In genomic region chr5:5941486-5941885, GRCh38 we compare ENCODE assay signal across 24 cellular contexts.
"Had no signal": no experiment of that assay in that cellular context is flagged by ENCODE, and none has a peak within 500 bp of the region (broad histone marks: within the 10 kb centered on the region; RNA-seq: fewer than 3 reads in every experiment).

No MANE protein-coding gene starts in this region.

- H3K27ac ChIP-seq: HL-60, KMS-11 had no signal

- H3K9ac ChIP-seq: KMS-11, SK-N-SH had no signal

- DNase-seq: MG63, NCI-H1092, NCI-H1105 treated with DMSO at 0.1 percent for 48 hours, NCI-H1417 treated with DMSO at 0.1 percent for 48 hours, NCI-H146, NCI-H1694 treated with DMSO at 0.1 percent for 48 hours, NCI-H1930, NCI-H2081, NCI-H2107, NCI-H2227 treated with DMSO at 0.1 percent for 48 hours, NCI-H510A, NCI-H524 treated with DMSO at 0.1 percent for 48 hours, NCI-H69, NCI-H774, Right ventricle myocardium superior, RPMI8226, SIG-M5, SK-N-SH, SW 1271 had no signal

- FAIRE-seq: HTR-8/SVneo, K562, RCC 7860 had no signal

- H3K9me3 ChIP-seq: MG63, SK-N-SH had no signal

- ATAC-seq: K562 had no signal

- H3K4me3 ChIP-seq: K562, MG63 had no signal

- H3K36me3 ChIP-seq: MG63 had no signal

- H3K4me2 ChIP-seq: KMS-11, SK-N-SH had no signal
